ENCODE assay signal across 8 cellular contexts in genomic region chr3:79517766-79518413, GRCh38.
DNase-seq lines count a peak whose midpoint lies in the region; ATAC-seq and TF ChIP-seq lines count a peak whose summit lies in the region.

No MANE protein-coding gene starts in this region.

- no peak overlapping the region for H3K27ac Mint-ChIP-seq in CD8-positive, alpha-beta T cell

- no peaks in the 10 kb centered on the region for H3K36me3 Mint-ChIP-seq in CD8-positive, alpha-beta T cell

- peak; percentile 16 for DNase-seq in ELF-1 (ENCODE audit: low read depth, low spot score)
- DNase-seq in LNCaP clone FGC (ENCODE audit: low read depth), result no peak
- peak in 1 of 4 donors; percentile 15 for DNase-seq in body of pancreas
- peak; percentile 22 for DNase-seq in myocyte (ENCODE audit: low read depth)
- no peak for DNase-seq in NCI-H526 treated with DMSO at 0.1 percent for 48 hours (lab: John Stamatoyannopoulos, UW)
- no peak for DNase-seq in CD8-positive, alpha-beta T cell
- DNase-seq in activated CD4-positive, alpha-beta T cell treated with anti-CD3 and anti-CD28 coated beads for 4 hours, result no peak
- no peak for DNase-seq in posterior vena cava (ENCODE audit: low spot score)

- H3K27ac ChIP-seq in body of pancreas, result no peak overlapping the region
- H3K27ac ChIP-seq in CD8-positive, alpha-beta T cell (ENCODE audit: low read depth, low read length), result no peak overlapping the region

- TF ChIP-seq POLR2A in body of pancreas (IDR thresholded peaks at IDR 0.05), result no peak

- H3K4me1 Mint-ChIP-seq in CD8-positive, alpha-beta T cell (ENCODE audit: low read depth), result peaks cover 1% of the 10 kb centered on the region

- 4 to 12% methylated on average over 2 of the region's 2 CpGs for WGBS in body of pancreas, 2 donors

- H3K4me3 ChIP-seq in LNCaP clone FGC (ENCODE audit: low read depth, low read length) (no peak overlapping the region), body of pancreas (no peak overlapping the region)
- H3K4me3 ChIP-seq in CD8-positive, alpha-beta T cell (ENCODE audit: low read depth, low read length), result no peak overlapping the region

- no peaks in the 10 kb centered on the region for H3K27me3 Mint-ChIP-seq in CD8-positive, alpha-beta T cell (ENCODE audit: low read depth)

- H3K27me3 ChIP-seq in body of pancreas, result no peaks in the 10 kb centered on the region
- no peaks in the 10 kb centered on the region for H3K27me3 ChIP-seq in CD8-positive, alpha-beta T cell (ENCODE audit: insufficient read depth, low read length)

- peaks cover 6% of the 10 kb centered on the region for H3K9me3 Mint-ChIP-seq in CD8-positive, alpha-beta T cell

- H3K9me3 ChIP-seq in body of pancreas, result no peaks in the 10 kb centered on the region
- H3K9me3 ChIP-seq in CD8-positive, alpha-beta T cell (ENCODE audit: low read length), result no peaks in the 10 kb centered on the region

- no peak for ATAC-seq in body of pancreas
- ATAC-seq in CD8-positive, alpha-beta T cell, result no peak

- POLR2A ChIA-PET in CD8-positive, alpha-beta T cell (lab: Charles Lee), result no interaction called here

- H3K4me3 Mint-ChIP-seq in CD8-positive, alpha-beta T cell, result no peak overlapping the region

- TF ChIP-seq CTCF in LNCaP clone FGC (IDR thresholded peaks at IDR 0.05; ENCODE audit: control insufficient read depth, extremely low read depth, insufficient read depth) (peak; percentile 79), body of pancreas (IDR thresholded peaks at IDR 0.05) (peak in 5 of 7 experiments; percentile 11 to 34 (median 21))
- no peak for TF ChIP-seq CTCF in CD8-positive, alpha-beta T cell (IDR thresholded peaks at IDR 0.05)

- no peaks in the 10 kb centered on the region for H3K4me1 ChIP-seq in body of pancreas
- no peaks in the 10 kb centered on the region for H3K4me1 ChIP-seq in CD8-positive, alpha-beta T cell (ENCODE audit: insufficient read depth, low read length)

- intact Hi-C loops in body of pancreas (cut with DNase I), result no loop called here
- intact Hi-C loops in CD8-positive, alpha-beta T cell (cut with DNase I, micrococcal nuclease), result no loop called here
- intact Hi-C loops in posterior vena cava (cut with DNase I), result no loop called here

- no peaks in the 10 kb centered on the region for H3K36me3 ChIP-seq in body of pancreas (replicated peaks in 1 of 2; ENCODE audit: insufficient read depth in 1 of 2, low read depth in 2 of 2)
- no peaks in the 10 kb centered on the region for H3K36me3 ChIP-seq in CD8-positive, alpha-beta T cell (ENCODE audit: insufficient read depth, low read length)

- CTCF ChIA-PET in CD8-positive, alpha-beta T cell (lab: Charles Lee), result interaction anchor here (0.6 kb wide), 1 partner anchor 1799 kb away, joined by 3 read pairs; no protein-coding TSS in a partner anchor

Comparison
In these comparisons a context has a peak if more than half of its experiments do, and no peak if none do; other contexts are left out.
1. DNase-seq: peak in ELF-1 (single experiment) and myocyte (single experiment); none in LNCaP clone FGC (single experiment), NCI-H526 treated with DMSO at 0.1 percent for 48 hours (single experiment), CD8-positive, alpha-beta T cell (0 of 7), activated CD4-positive, alpha-beta T cell treated with anti-CD3 and anti-CD28 coated beads for 4 hours (0 of 2) and posterior vena cava (single experiment).